Comparison of ENCODE assay signal across 9 cellular contexts in the genomic region with DNA sequence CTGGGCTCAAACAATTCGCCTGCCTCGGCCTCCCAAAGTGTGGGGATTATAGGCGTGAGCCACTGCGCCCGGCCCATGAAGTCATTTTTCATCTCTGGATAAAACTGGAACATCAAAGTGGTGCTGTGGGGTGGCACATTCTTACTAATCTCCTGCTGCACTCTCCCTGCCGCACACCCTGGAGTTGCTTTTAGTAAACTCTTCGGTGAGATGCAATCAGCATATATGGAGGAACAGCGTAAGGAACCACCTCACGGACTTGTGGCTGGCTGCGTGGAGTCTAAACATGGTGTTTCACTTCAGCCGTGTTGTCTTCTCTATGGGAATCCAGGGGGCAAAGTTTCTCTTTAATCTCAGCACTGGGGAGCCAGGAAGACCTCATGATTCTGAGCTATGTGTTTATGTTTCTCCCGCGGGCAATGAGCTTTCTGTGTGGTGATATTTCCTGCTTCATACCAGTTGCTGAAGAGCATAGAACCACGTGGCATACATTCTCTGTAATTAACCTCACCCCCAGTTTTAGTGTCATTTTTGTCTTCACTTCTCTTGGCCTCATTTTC. TPM values are rescaled to one million over a fixed set of nuclear protein-coding genes. Genes with fewer than 3 reads are reported as not detected.
A peak's percentile ranks its signal among the peaks of the same experiment; 100 is the strongest.
DNase-seq lines count a peak whose midpoint lies in the region; FAIRE-seq and TF ChIP-seq lines count a peak whose summit lies in the region.
"Had no signal": no experiment of that assay in that cellular context is flagged by ENCODE, and none has a peak within 500 bp of the region (broad histone marks: within the 10 kb centered on the region; RNA-seq: fewer than 3 reads in every experiment).

No MANE protein-coding gene starts in this region.

- H3K27me3 ChIP-seq in keratinocyte (ENCODE audit: control insufficient read depth, extremely low read depth, insufficient read depth, low read length), result no peaks in the 10 kb centered on the region

- H2AFZ ChIP-seq in keratinocyte (ENCODE audit: control insufficient read depth, low read length), result peak overlapping the region; percentile 3

- H3K4me1 ChIP-seq in keratinocyte (ENCODE audit: control insufficient read depth, extremely low read depth, insufficient read depth, low read length), result peaks cover 5% of the 10 kb centered on the region

- no peak for TF ChIP-seq CTCF in keratinocyte (optimal IDR thresholded peaks at IDR 0.05 in 1 of 3, IDR thresholded peaks at IDR 0.05 in 1 of 3, conservative IDR thresholded peaks at IDR 0.05 in 1 of 3; ENCODE audit: extremely low read depth in 1 of 3, insufficient read depth in 2 of 3, low read length in 3 of 3)

- no peak overlapping the region for H3K4me3 ChIP-seq in keratinocyte (ENCODE audit: control insufficient read depth in 2 of 3, extremely low read depth in 1 of 3, insufficient read depth in 2 of 3, low read depth in 1 of 3, low read length in 3 of 3)

- no peaks in the 10 kb centered on the region for H4K20me1 ChIP-seq in keratinocyte (ENCODE audit: control insufficient read depth, extremely low read depth, insufficient read depth, low read length)

- H3K9me1 ChIP-seq in keratinocyte (ENCODE audit: control insufficient read depth, extremely low read depth, insufficient read depth, low read length), result no peaks in the 10 kb centered on the region

- peaks cover 28% of the 10 kb centered on the region for H3K36me3 Mint-ChIP-seq in activated CD4-positive, alpha-beta memory T cell treated with anti-CD3 and anti-CD28 coated beads, Interleukin-2, amount 10 ng/mL, durations not matched to agents 7 days and 5 days (ENCODE audit: low read depth)

- H3K27ac Mint-ChIP-seq in activated CD4-positive, alpha-beta memory T cell treated with anti-CD3 and anti-CD28 coated beads, Interleukin-2, amount 10 ng/mL, durations not matched to agents 7 days and 5 days, result peak overlapping the region; percentile 99

- H3K79me2 ChIP-seq in keratinocyte (ENCODE audit: control insufficient read depth, insufficient read depth, low read length), result no peaks in the 10 kb centered on the region

- H3K4me2 ChIP-seq in keratinocyte (ENCODE audit: control insufficient read depth, extremely low read depth, insufficient read depth, low read depth, low read length), result no peak overlapping the region

- H3K9ac ChIP-seq in keratinocyte (ENCODE audit: control insufficient read depth, extremely low read depth, insufficient read depth, low read length), result no peak overlapping the region

- peak overlapping the region; percentile 97 for H3K4me3 Mint-ChIP-seq in activated CD4-positive, alpha-beta memory T cell treated with anti-CD3 and anti-CD28 coated beads, Interleukin-2, amount 10 ng/mL, durations not matched to agents 7 days and 5 days

- H3K9me3 ChIP-seq in keratinocyte (ENCODE audit: control insufficient read depth, low read depth, low read length), result no peaks in the 10 kb centered on the region

- no peaks in the 10 kb centered on the region for H3K36me3 ChIP-seq in keratinocyte (ENCODE audit: control insufficient read depth in 2 of 2, extremely low read depth in 1 of 2, insufficient read depth in 2 of 2, low read length in 2 of 2)

- H3K27me3 Mint-ChIP-seq in activated CD4-positive, alpha-beta memory T cell treated with anti-CD3 and anti-CD28 coated beads, Interleukin-2, amount 10 ng/mL, durations not matched to agents 7 days and 5 days, result no peaks in the 10 kb centered on the region

- H3K27ac ChIP-seq in keratinocyte (ENCODE audit: control insufficient read depth, insufficient read depth, low read length), result no peak overlapping the region

- DNase-seq in stimulated activated CD4-positive, alpha-beta T cell treated with anti-CD3 and anti-CD28 coated beads, Interleukin-15, amount 100 ng/mL, for 24 hours, result peak; percentile 55
- no peak for DNase-seq in stimulated activated CD4-positive, alpha-beta T cell treated with anti-CD3 and anti-CD28 coated beads, Interleukin-12 subunit alpha, Interleukin-12 subunit beta, amount 100 ng/mL, for 4 hours
- DNase-seq in activated CD4-positive, alpha-beta memory T cell treated with anti-CD3 and anti-CD28 coated beads, Interleukin-2, amount 10 ng/mL, durations not matched to agents 7 days and 5 days, result peak; percentile 56
- no peak for DNase-seq in keratinocyte (ENCODE audit: low read depth, low spot score)
- no peak for DNase-seq in NCI-H69 (lab: John Stamatoyannopoulos, UW)
- no peak for DNase-seq in head of caudate nucleus
- no peak for DNase-seq in NCI-H345 (lab: John Stamatoyannopoulos, UW)
- no peak for DNase-seq in NCI-H1092 (lab: John Stamatoyannopoulos, UW)

- no peaks in the 10 kb centered on the region for H3K9me3 Mint-ChIP-seq in activated CD4-positive, alpha-beta memory T cell treated with anti-CD3 and anti-CD28 coated beads, Interleukin-2, amount 10 ng/mL, durations not matched to agents 7 days and 5 days

- H3K4me1 Mint-ChIP-seq in activated CD4-positive, alpha-beta memory T cell treated with anti-CD3 and anti-CD28 coated beads, Interleukin-2, amount 10 ng/mL, durations not matched to agents 7 days and 5 days, result peaks cover 62% of the 10 kb centered on the region

- dilution Hi-C loops in keratinocyte (cut with MboI; ENCODE audit: extremely low pct_ligation_motif_present, low sequenced_read_pairs), result no loop called here

- POLR2A ChIA-PET in activated CD4-positive, alpha-beta memory T cell treated with anti-CD3 and anti-CD28 coated beads, Interleukin-2, amount 10 ng/mL, durations not matched to agents 7 days and 5 days (lab: Charles Lee), result interaction anchor here (0.7 to 7.9 kb wide), 17 partner anchors 7 to 1147 kb away, joined by 3 to 333 read pairs (median 9); a partner anchor contains a TSS

- intact Hi-C loops in head of caudate nucleus (cut with DNase I), result no loop called here

- CTCF ChIA-PET in activated CD4-positive, alpha-beta memory T cell treated with anti-CD3 and anti-CD28 coated beads, Interleukin-2, amount 10 ng/mL, durations not matched to agents 7 days and 5 days (lab: Charles Lee), result interaction anchor here (0.5 to 3.1 kb wide), 12 partner anchors 11 to 138 kb away, joined by 3 to 20 read pairs (median 4); a partner anchor contains a TSS

- FAIRE-seq in keratinocyte (lab: Jason Lieb, UNC), result no peak
- FAIRE-seq: colon had no signal

RNA-seq across cellular contexts. Expression of a gene that starts 2.1 kb away (rescaled TPM):
- 100 to 1,000 TPM; 125 to 126 TPM for total RNA-seq in activated CD4-positive, alpha-beta memory T cell treated with anti-CD3 and anti-CD28 coated beads, Interleukin-2, amount 10 ng/mL, durations not matched to agents 7 days and 5 days
- 0.04 to 0.15 TPM in 2 of 3 replicates, not detected in the other for polyA plus RNA-seq in keratinocyte
- not detected for polyA plus RNA-seq in keratinocyte (2011; ENCODE audit: low read depth)
- not detected in 2 replicates for polyA plus RNA-seq in keratinocyte (2011; cell fraction: cytosol; rRNA removed)
- 0.16 and 0.17 TPM in 2 replicates for polyA plus RNA-seq in keratinocyte (2011; cell fraction: nucleus; rRNA removed)
- not detected in 2 replicates for polyA plus RNA-seq in keratinocyte (2012; ENCODE audit: low replicate concordance)
- polyA minus RNA-seq in keratinocyte, result not detected in 3 replicates
- polyA minus RNA-seq in keratinocyte (2011; cell fraction: cytosol; rRNA and poly(A)+ RNA removed), result not detected
- 0.62 TPM in 1 of 2 replicates, not detected in the other for polyA minus RNA-seq in keratinocyte (2011; cell fraction: nucleus; rRNA and poly(A)+ RNA removed)

Comparison
In these comparisons a context has a peak if more than half of its experiments do, and no peak if none do; other contexts are left out.
1. DNase-seq: peak in stimulated activated CD4-positive, alpha-beta T cell treated with anti-CD3 and anti-CD28 coated beads, Interleukin-15, amount 100 ng/mL, for 24 hours (single experiment) and activated CD4-positive, alpha-beta memory T cell treated with anti-CD3 and anti-CD28 coated beads, Interleukin-2, amount 10 ng/mL, durations not matched to agents 7 days and 5 days (single experiment); none in stimulated activated CD4-positive, alpha-beta T cell treated with anti-CD3 and anti-CD28 coated beads, Interleukin-12 subunit alpha, Interleukin-12 subunit beta, amount 100 ng/mL, for 4 hours (single experiment), keratinocyte (single experiment), NCI-H69 (single experiment), head of caudate nucleus (0 of 42), NCI-H345 (single experiment) and NCI-H1092 (single experiment).